Comparison of ENCODE assay signal across 21 cellular contexts in genomic region chr18:1371724-1372123, GRCh38.
A peak's percentile ranks its signal among the peaks of the same experiment; 100 is the strongest.
DNase-seq lines count a peak whose midpoint lies in the region; ATAC-seq, FAIRE-seq and TF ChIP-seq lines count a peak whose summit lies in the region.
"Had no signal": no experiment of that assay in that cellular context is flagged by ENCODE, and none has a peak within 500 bp of the region (broad histone marks: within the 10 kb centered on the region; RNA-seq: fewer than 3 reads in every experiment).

No MANE protein-coding gene starts in this region.

- DNase-seq in D721Med (ENCODE audit: insufficient read length, low spot score) (no peak), NOMO-1 treated with DMSO at 0.1 percent for 48 hours (lab: John Stamatoyannopoulos, UW; ENCODE audit: unreplicated experiment) (no peak), uterus (no peak)
- DNase-seq: Caco-2; CD4-positive, CD25-positive, alpha-beta regulatory T cell; CD8-positive, alpha-beta T cell; DMS 273 treated with DMSO at 0.1 percent for 48 hours; DMS79; EL; GDM1; GM23248; H7; HCEC 1CT had no signal

- H3K9me3 ChIP-seq in uterus = no peaks in the 10 kb centered on the region
- H3K9me3 ChIP-seq: BLaER1, Caco-2 had no signal

- no peak for TF ChIP-seq POLR2A in uterus (IDR thresholded peaks at IDR 0.05)

- ATAC-seq in GM19463 (IDR thresholded peaks at IDR 0.05; ENCODE audit: unreplicated experiment) (peak; percentile 46), HG03432 (IDR thresholded peaks at IDR 0.05; ENCODE audit: unreplicated experiment) (peak; percentile 57), GM18517 (IDR thresholded peaks at IDR 0.05; ENCODE audit: unreplicated experiment) (no peak)
- ATAC-seq: CD8-positive, alpha-beta T cell had no signal

- no peak for TF ChIP-seq CTCF in D721Med (IDR thresholded peaks at IDR 0.05; ENCODE audit: insufficient read depth, missing control alignments)
- TF ChIP-seq CTCF in uterus (IDR thresholded peaks at IDR 0.05) = no peak

- intact Hi-C loops in uterus (cut with DNase I; ENCODE audit: low total_unique reads) = no loop called here

- no peak overlapping the region for H3K27ac ChIP-seq in uterus
- H3K27ac ChIP-seq: 22Rv1, BLaER1, C4-2B, GM23248 had no signal

- FAIRE-seq in D721Med (lab: Jason Lieb, UNC) = peak; percentile 21
- FAIRE-seq: A204.1, H1 had no signal

- no peaks in the 10 kb centered on the region for H3K27me3 ChIP-seq in uterus
- H3K27me3 ChIP-seq: BLaER1 had no signal

- no peaks in the 10 kb centered on the region for H3K4me1 ChIP-seq in uterus
- H3K4me1 ChIP-seq: BLaER1, Caco-2 had no signal

- no peak overlapping the region for H3K4me3 ChIP-seq in uterus
- H3K4me3 ChIP-seq: BLaER1, GM23248 had no signal

- H3K36me3 ChIP-seq in uterus = no peaks in the 10 kb centered on the region
- H3K36me3 ChIP-seq: BLaER1 had no signal
